Comparison of ENCODE assay signal across 9 cellular contexts in the genomic region with DNA sequence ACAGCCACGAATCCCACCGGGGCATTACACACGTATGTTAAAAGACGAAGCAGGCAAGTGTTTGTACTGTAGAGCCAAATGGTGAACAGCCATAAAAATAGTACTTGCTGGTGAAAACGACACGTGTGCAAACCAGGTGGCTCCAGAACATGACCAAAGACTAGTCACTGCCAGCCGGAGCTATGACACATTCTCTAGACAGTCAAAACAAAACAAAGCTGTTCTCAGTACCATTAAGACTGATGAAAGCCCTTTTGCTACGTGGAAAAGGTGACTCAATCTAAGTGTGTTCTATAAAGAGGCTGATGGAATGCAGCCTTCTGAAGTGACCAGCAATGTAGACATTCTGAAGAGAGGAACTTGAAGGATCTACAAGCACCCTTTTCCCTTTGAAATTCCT.
DNase-seq lines count a peak whose midpoint lies in the region; ATAC-seq and TF ChIP-seq lines count a peak whose summit lies in the region.
"Had no signal": no experiment of that assay in that cellular context is flagged by ENCODE, and none has a peak within 500 bp of the region (broad histone marks: within the 10 kb centered on the region; RNA-seq: fewer than 3 reads in every experiment).

No MANE protein-coding gene starts in this region.

- no peak for TF ChIP-seq POLR2A in uterus (IDR thresholded peaks at IDR 0.05)

- no peaks in the 10 kb centered on the region for H3K27me3 ChIP-seq in uterus
- H3K27me3 ChIP-seq: dorsolateral prefrontal cortex had no signal

- peak; percentile 95 for ATAC-seq in GM21526 (IDR thresholded peaks at IDR 0.05; ENCODE audit: low FRiP score, unreplicated experiment)

- no peak for TF ChIP-seq CTCF in fibroblast of the aortic adventitia (IDR thresholded peaks at IDR 0.05; ENCODE audit: insufficient read depth, low read length)
- no peak for TF ChIP-seq CTCF in uterus (IDR thresholded peaks at IDR 0.05)

- H3K4me3 ChIP-seq in fibroblast of the aortic adventitia (ENCODE audit: low read depth, low read length) (no peak overlapping the region), uterus (no peak overlapping the region)
- H3K4me3 ChIP-seq: dorsolateral prefrontal cortex had no signal

- DNase-seq in GM03348 (ENCODE audit: low spot score) = peak; percentile 44
- DNase-seq in HK-2 (ENCODE audit: unreplicated experiment) = peak; percentile 48
- peak; percentile 65 for DNase-seq in fibroblast of the aortic adventitia (ENCODE audit: low read depth)
- DNase-seq in NCI-H1694 (lab: John Stamatoyannopoulos, UW) = no peak
- no peak for DNase-seq in nucleus accumbens (lab: John Stamatoyannopoulos, UW)
- no peak for DNase-seq in uterus
- no peak for DNase-seq in activated CD4-positive, CD25-positive, alpha-beta regulatory T cell (lab: John Stamatoyannopoulos, UW)
- DNase-seq: dorsolateral prefrontal cortex had no signal

- no peaks in the 10 kb centered on the region for H3K36me3 ChIP-seq in uterus

- no peak overlapping the region for H3K27ac ChIP-seq in uterus
- H3K27ac ChIP-seq: dorsolateral prefrontal cortex had no signal

- intact Hi-C loops in uterus (cut with DNase I; ENCODE audit: low total_unique reads) = no loop called here

- no peaks in the 10 kb centered on the region for H3K4me1 ChIP-seq in uterus

- H3K9me3 ChIP-seq in uterus = no peaks in the 10 kb centered on the region

Comparison
In these comparisons a context has a peak if more than half of its experiments do, and no peak if none do; other contexts are left out.
1. DNase-seq: peak in GM03348 (single experiment), HK-2 (single experiment) and fibroblast of the aortic adventitia (single experiment); none in NCI-H1694 (single experiment), nucleus accumbens (0 of 56), uterus (0 of 2) and activated CD4-positive, CD25-positive, alpha-beta regulatory T cell (0 of 4).